1 cellular context compared by ENCODE assay signal in the genomic region with DNA sequence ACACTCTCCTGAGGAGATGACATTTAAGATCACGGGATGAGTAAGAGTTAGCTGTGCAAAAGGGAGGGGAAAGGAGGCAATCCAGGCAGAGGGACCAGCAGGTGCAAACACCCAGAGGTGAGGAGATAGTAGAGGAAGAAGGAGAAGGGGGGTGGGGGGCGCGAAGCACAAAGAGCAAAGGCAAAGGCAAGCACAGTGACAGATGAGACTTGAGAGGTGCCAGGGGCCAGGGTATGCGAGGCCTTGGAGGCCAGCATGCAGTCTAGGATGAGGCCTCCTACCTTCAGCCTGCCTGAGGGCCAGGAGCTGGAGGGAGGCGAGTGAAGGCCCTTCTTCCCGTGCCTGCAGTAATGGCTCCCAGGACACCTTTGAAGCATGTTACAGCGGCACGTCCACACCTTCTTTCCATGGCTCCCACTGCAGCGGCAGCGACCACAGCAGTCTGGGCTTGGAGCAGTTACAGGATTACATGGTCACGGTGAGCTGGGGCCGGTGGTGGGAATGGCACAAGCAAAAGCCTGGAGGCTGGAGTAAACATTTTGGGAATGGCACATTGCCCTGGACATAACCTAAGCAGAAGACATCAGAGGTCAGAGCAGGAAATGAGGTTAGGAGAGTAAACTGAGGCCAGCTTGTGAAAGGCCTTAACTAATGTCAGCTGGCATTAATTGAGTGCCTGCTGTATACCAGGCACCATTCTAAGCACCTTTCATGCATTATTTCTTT.
TF ChIP-seq lines count a peak whose summit lies in the region.

No MANE protein-coding gene starts in this region.

TF ChIP-seq in WTC11, 78 proteins besides CTCF, POLR2A, EP300 and RAD21 (continued from another document):
- TF ChIP-seq, protein P1, sequence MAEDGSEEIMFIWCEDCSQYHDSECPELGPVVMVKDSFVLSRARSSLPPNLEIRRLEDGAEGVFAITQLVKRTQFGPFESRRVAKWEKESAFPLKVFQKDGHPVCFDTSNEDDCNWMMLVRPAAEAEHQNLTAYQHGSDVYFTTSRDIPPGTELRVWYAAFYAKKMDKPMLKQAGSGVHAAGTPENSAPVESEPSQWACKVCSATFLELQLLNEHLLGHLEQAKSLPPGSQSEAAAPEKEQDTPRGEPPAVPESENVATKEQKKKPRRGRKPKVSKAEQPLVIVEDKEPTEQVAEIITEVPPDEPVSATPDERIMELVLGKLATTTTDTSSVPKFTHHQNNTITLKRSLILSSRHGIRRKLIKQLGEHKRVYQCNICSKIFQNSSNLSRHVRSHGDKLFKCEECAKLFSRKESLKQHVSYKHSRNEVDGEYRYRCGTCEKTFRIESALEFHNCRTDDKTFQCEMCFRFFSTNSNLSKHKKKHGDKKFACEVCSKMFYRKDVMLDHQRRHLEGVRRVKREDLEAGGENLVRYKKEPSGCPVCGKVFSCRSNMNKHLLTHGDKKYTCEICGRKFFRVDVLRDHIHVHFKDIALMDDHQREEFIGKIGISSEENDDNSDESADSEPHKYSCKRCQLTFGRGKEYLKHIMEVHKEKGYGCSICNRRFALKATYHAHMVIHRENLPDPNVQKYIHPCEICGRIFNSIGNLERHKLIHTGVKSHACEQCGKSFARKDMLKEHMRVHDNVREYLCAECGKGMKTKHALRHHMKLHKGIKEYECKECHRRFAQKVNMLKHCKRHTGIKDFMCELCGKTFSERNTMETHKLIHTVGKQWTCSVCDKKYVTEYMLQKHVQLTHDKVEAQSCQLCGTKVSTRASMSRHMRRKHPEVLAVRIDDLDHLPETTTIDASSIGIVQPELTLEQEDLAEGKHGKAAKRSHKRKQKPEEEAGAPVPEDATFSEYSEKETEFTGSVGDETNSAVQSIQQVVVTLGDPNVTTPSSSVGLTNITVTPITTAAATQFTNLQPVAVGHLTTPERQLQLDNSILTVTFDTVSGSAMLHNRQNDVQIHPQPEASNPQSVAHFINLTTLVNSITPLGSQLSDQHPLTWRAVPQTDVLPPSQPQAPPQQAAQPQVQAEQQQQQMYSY (CRISPR knock-in tag; IDR thresholded peaks at IDR 0.05) = peak; percentile 98
- no peak for TF ChIP-seq SP1 (CRISPR knock-in tag; conservative IDR thresholded peaks at IDR 0.05)
TF ChIP-seq in WTC11: peak in this region for 1.
